In genomic region chr18:6207941-6208340, GRCh38 we compare ENCODE assay signal across 32 cellular contexts.
"Had no signal": no experiment of that assay in that cellular context is flagged by ENCODE, and none has a peak within 500 bp of the region (broad histone marks: within the 10 kb centered on the region; RNA-seq: fewer than 3 reads in every experiment).

No MANE protein-coding gene starts in this region.

- H3K4me3 ChIP-seq: adrenal gland, ascending aorta, body of pancreas, breast epithelium, cardiac muscle cell had no signal

- ATAC-seq: activated naive CD4-positive, alpha-beta T cell treated with anti-CD3 and anti-CD28 coated beads, Interleukin-2, amount 50 U/mL, for 72 hours; activated naive CD8-positive, alpha-beta T cell treated with anti-CD3 and anti-CD28 coated beads, Interleukin-2, amount 50 U/mL, for 24 hours; activated T-cell treated with anti-CD3 and anti-CD28 coated beads, Interleukin-2, amount 50 U/mL, for 4 hours; activated T-cell treated with anti-CD3 and anti-CD28 coated beads, Interleukin-2, amount 50 U/mL, for 72 hours; activated T-helper 17 cell treated with anti-CD3 and anti-CD28 coated beads, Interleukin-2, amount 50 U/mL, for 72 hours; body of pancreas had no signal

- H3K27me3 ChIP-seq: adrenal gland, ascending aorta, body of pancreas, brain microvascular endothelial cell, breast epithelium, cardiac muscle cell had no signal

- H3K4me1 ChIP-seq: adrenal gland, ascending aorta, body of pancreas, breast epithelium had no signal

- H3K9me3 ChIP-seq: adrenal gland, ascending aorta, body of pancreas, breast epithelium had no signal

- H3K36me3 ChIP-seq: ascending aorta, brain microvascular endothelial cell, breast epithelium, cardiac muscle cell had no signal

- DNase-seq: activated effector memory CD4-positive, alpha-beta T cell treated with anti-CD3 and anti-CD28 coated beads, Interleukin-2, amount 50 U/mL, for 16 hours; activated effector memory CD4-positive, alpha-beta T cell treated with Interleukin-2 at 50 U/mL for 16 hours; activated gamma-delta T cell; activated gamma-delta T cell treated with Interleukin-2 at 50 U/mL for 16 hours; activated naive CD4-positive, alpha-beta T cell; activated naive CD4-positive, alpha-beta T cell treated with anti-CD3 and anti-CD28 coated beads for 36 hours; activated naive CD4-positive, alpha-beta T cell treated with anti-CD3 and anti-CD28 coated beads, Interleukin-2, amount 10 ng/mL, durations not matched to agents 7 days and 5 days; activated naive CD4-positive, alpha-beta T cell treated with anti-CD3 and anti-CD28 coated beads, Interleukin-2, amount 50 U/mL, for 16 hours; activated naive CD4-positive, alpha-beta T cell treated with Interleukin-2 at 50 U/mL for 16 hours; activated naive CD8-positive, alpha-beta T cell treated with anti-CD3 and anti-CD28 coated beads for 36 hours; activated naive CD8-positive, alpha-beta T cell treated with anti-CD3 and anti-CD28 coated beads, Interleukin-2, amount 10 ng/mL, durations not matched to agents 7 days and 5 days; activated naive CD8-positive, alpha-beta T cell treated with anti-CD3 and anti-CD28 coated beads, Interleukin-2, amount 50 U/mL, for 24 hours; activated T-cell treated with anti-CD3 and anti-CD28 coated beads, Interleukin-2, amount 50 U/mL, for 24 hours; activated T-cell treated with anti-CD3 and anti-CD28 coated beads, Interleukin-2, amount 50 U/mL, for 4 hours; activated T-cell treated with anti-CD3 and anti-CD28 coated beads, Interleukin-2, amount 50 U/mL, for 48 hours; activated T-cell treated with anti-CD3 and anti-CD28 coated beads, Interleukin-2, amount 50 U/mL, for 72 hours; adrenal gland; amniotic stem cell; amygdala; anterior cingulate cortex; aorta; body of pancreas; brain microvascular endothelial cell; caudate nucleus; central memory CD4-positive, alpha-beta T cell had no signal

- H3K27ac ChIP-seq: adrenal gland, ascending aorta, body of pancreas, brain microvascular endothelial cell, breast epithelium, cardiac muscle cell had no signal

- FAIRE-seq: astrocyte, bronchial epithelial cell had no signal
